Comparison of ENCODE assay signal across 1 cellular context in genomic region chr18:11784905-11785304, GRCh38.
TF ChIP-seq lines count a peak whose summit lies in the region.

No MANE protein-coding gene starts in this region.

TF ChIP-seq in HepG2, 621 proteins besides CTCF, POLR2A, EP300 and RAD21 (continued from another document):
- no peak for TF ChIP-seq TRIM22 (IDR thresholded peaks at IDR 0.05)
- TF ChIP-seq U2AF1 (optimal IDR thresholded peaks at IDR 0.05; ENCODE audit: low read depth, low read length): no peak
- peak; percentile 72; the same call in 1 of the 2 replicates for TF ChIP-seq ATF7 (IDR thresholded peaks at IDR 0.05)
- no peak for TF ChIP-seq ATF7 (CRISPR knock-in tag; IDR thresholded peaks at IDR 0.05)
- TF ChIP-seq NFATC3 (CRISPR knock-in tag; IDR thresholded peaks at IDR 0.05): no peak
- no peak for TF ChIP-seq SRY (CRISPR knock-in tag; IDR thresholded peaks at IDR 0.05)
- TF ChIP-seq TAF1 (CRISPR knock-in tag; IDR thresholded peaks at IDR 0.05): no peak
- no peak for TF ChIP-seq IKZF4 (CRISPR knock-in tag; IDR thresholded peaks at IDR 0.05; ENCODE audit: borderline replicate concordance, low read depth, not compliant biosample characterization)
- TF ChIP-seq ATRX (CRISPR knock-in tag; IDR thresholded peaks at IDR 0.05; ENCODE audit: borderline replicate concordance): no peak
